Comparison of ENCODE assay signal across 8 cellular contexts in genomic region chr11:67262731-67263675, GRCh38. TPM values are rescaled to one million over a fixed set of nuclear protein-coding genes. Genes with fewer than 3 reads are reported as not detected.
DNase-seq lines count a peak whose midpoint lies in the region; ATAC-seq and TF ChIP-seq lines count a peak whose summit lies in the region.

No MANE protein-coding gene starts in this region.

- H3K4me3 ChIP-seq in heart right ventricle: peak overlapping the region in 4 of 10 donors; percentile 1 to 11 (median 2)

- H3K27ac ChIP-seq in heart right ventricle: peak overlapping the region in 7 of 10 donors; percentile 19 to 74 (median 29)

- in situ Hi-C loops in GM13976 (cut with MboI; ENCODE audit: low sequenced_read_pairs, unreplicated experiment): loop anchor here (5.0 to 10.0 kb wide), 2 partner anchors 49 to 122 kb away; no protein-coding TSS in a partner anchor

- ATAC-seq in heart right ventricle (peak; percentile 49 to 82 (median 71)), GM18870 (IDR thresholded peaks at IDR 0.05; ENCODE audit: unreplicated experiment) (no peak)

- no peaks in the 10 kb centered on the region for H3K9me3 ChIP-seq in heart right ventricle

- DNase-seq in 8988T (peak; percentile 100), GM13976 (ENCODE audit: low spot score) (peak; percentile 85), NCI-H1417 (lab: John Stamatoyannopoulos, UW) (peak; percentile 63 to 85 (median 76)), SW 1271 (lab: John Stamatoyannopoulos, UW) (peak; percentile 49 to 80), amygdala (lab: John Stamatoyannopoulos, UW) (peak in 47 of 56 donors; percentile 22 to 80 (median 57)), heart right ventricle (peak; percentile 83 to 87), pulmonary artery endothelial cell (ENCODE audit: low read depth, low spot score) (peak; percentile 36)

- 50 to 52% methylated on average over 22 of the region's 22 CpGs for WGBS in heart right ventricle, 2 donors

- intact Hi-C loops in heart right ventricle (cut with DNase I): loop anchor here in 4 of 10 donors (1.0 to 10.0 kb wide), 5 partner anchors 54 to 122 kb away; no protein-coding TSS in a partner anchor

- peaks cover 7 to 48% (median 38%) of the 10 kb centered on the region in 9 donors for H3K4me1 ChIP-seq in heart right ventricle

- H3K36me3 ChIP-seq in heart right ventricle: peaks cover 0 to 7% (median 0%) of the 10 kb centered on the region in 9 donors

- H3K27me3 ChIP-seq in heart right ventricle: no peaks in the 10 kb centered on the region

- peak; percentile 88 for TF ChIP-seq CTCF in GM13976 (IDR thresholded peaks at IDR 0.05; ENCODE audit: borderline replicate concordance, control extremely low read depth, extremely low read depth, insufficient read depth, missing control alignments)
- TF ChIP-seq CTCF in heart right ventricle (IDR thresholded peaks at IDR 0.05): peak; percentile 66 to 89 (median 83)

RNA-seq across cellular contexts. Expression of gene GRK2, which starts 3.3 kb away (rescaled TPM):
- total RNA-seq in heart right ventricle (10 to 100 TPM; 34.2 to 60.9 (median 44.0) TPM), pulmonary artery endothelial cell (35.7 and 49.5 TPM in 2 replicates)
- 10 to 100 TPM; 48.0 to 65.0 TPM for polyA plus RNA-seq in heart right ventricle

RNA-seq across cellular contexts. Expression of gene ANKRD13D, which starts 26.1 kb away (rescaled TPM):
- total RNA-seq in heart right ventricle: 10 to 100 TPM in 6 of 10 donors, 1 to 10 TPM in 4; 7.9 to 21.0 (median 12.3) TPM
- 10 to 100 TPM; 14.2 to 39.4 TPM for polyA plus RNA-seq in heart right ventricle
- 27.0 and 30.1 TPM in 2 replicates for total RNA-seq in pulmonary artery endothelial cell

RNA-seq across cellular contexts. Expression of gene SSH3, which starts 40.3 kb away (rescaled TPM):
- total RNA-seq in heart right ventricle (10 to 100 TPM; 11.9 to 21.2 (median 15.6) TPM), pulmonary artery endothelial cell (7.6 and 7.7 TPM in 2 replicates)
- 10 to 100 TPM in 1 of 2 donors, 1 to 10 TPM in 1; 7.8 to 15.5 TPM for polyA plus RNA-seq in heart right ventricle

Comparison
In these comparisons a context has a peak if more than half of its experiments do, and no peak if none do; other contexts are left out.
1. DNase-seq: peak in every context shown above with its lines; median percentile 100 in 8988T; 85 in GM13976; 85 in heart right ventricle; 76 in NCI-H1417; 64 in SW 1271; 57 in amygdala; 36 in pulmonary artery endothelial cell.